Comparison of ENCODE assay signal across 22 cellular contexts in genomic region chr12:121511931-121512330, GRCh38.
"Had no signal": no experiment of that assay in that cellular context is flagged by ENCODE, and none has a peak within 500 bp of the region (broad histone marks: within the 10 kb centered on the region; RNA-seq: fewer than 3 reads in every experiment).

No MANE protein-coding gene starts in this region.

- H3K9me3 Mint-ChIP-seq: neural progenitor cell; stimulated activated naive B cell treated with anti-CD40 and anti-IgM and Interleukin-4, amounts not matched to agents 10 μg/mL and 1 μg/mL and 100 μg/mL, for 72 hours; stimulated activated naive CD8-positive, alpha-beta T cell treated with anti-CD3 and anti-CD28 coated beads, Interleukin-15, amount 100 ng/mL, for 72 hours; type B pancreatic cell had no signal

- H3K27ac Mint-ChIP-seq: type B pancreatic cell had no signal

- H3K4me3 Mint-ChIP-seq: naive thymus-derived CD4-positive, alpha-beta T cell; neural progenitor cell; stimulated activated naive B cell treated with anti-CD40 and anti-IgM and Interleukin-4, amounts not matched to agents 10 μg/mL and 1 μg/mL and 100 μg/mL, for 72 hours; stimulated activated naive CD8-positive, alpha-beta T cell treated with anti-CD3 and anti-CD28 coated beads, Interleukin-15, amount 100 ng/mL, for 72 hours; type B pancreatic cell had no signal

- DNase-seq: cortex of kidney; effector memory CD4-positive, alpha-beta T cell; foreskin fibroblast; kidney glomerular epithelial cell; naive thymus-derived CD4-positive, alpha-beta T cell; nucleus accumbens; sigmoid colon; stimulated activated CD4-positive, alpha-beta T cell treated with anti-CD3 and anti-CD28 coated beads, Interleukin-2, amount 100 ng/mL, for 24 hours; stimulated activated CD4-positive, alpha-beta T cell treated with anti-CD3 and anti-CD28 coated beads, Interleukin-4, amount 100 ng/mL, for 4 hours; stimulated activated naive B cell treated with anti-CD40 and anti-IgM and Interleukin-4, amounts not matched to agents 10 μg/mL and 1 μg/mL and 100 μg/mL, for 72 hours; stimulated activated naive CD8-positive, alpha-beta T cell treated with anti-CD3 and anti-CD28 coated beads, Interleukin-15, amount 100 ng/mL, for 72 hours; uterus had no signal

- H3K36me3 ChIP-seq: ovary, uterus had no signal

- H3K27ac ChIP-seq: hepatocyte, neural progenitor cell, right atrium auricular region, sigmoid colon, thoracic aorta, uterus had no signal

- ATAC-seq: esophagus mucosa; gastroesophageal sphincter; naive thymus-derived CD4-positive, alpha-beta T cell; stimulated activated naive B cell treated with anti-CD40 and anti-IgM and Interleukin-4, amounts not matched to agents 10 μg/mL and 1 μg/mL and 100 μg/mL, for 72 hours; stimulated activated naive CD8-positive, alpha-beta T cell treated with anti-CD3 and anti-CD28 coated beads, Interleukin-15, amount 100 ng/mL, for 72 hours had no signal

- H3K4me3 ChIP-seq: gastroesophageal sphincter, hepatocyte, neural progenitor cell, ovary, right atrium auricular region, sigmoid colon, skin epidermis, thoracic aorta, uterus had no signal

- H3K4me1 Mint-ChIP-seq: neural progenitor cell had no signal

- H3K27me3 ChIP-seq: dorsolateral prefrontal cortex, gastroesophageal sphincter, hepatocyte, neural progenitor cell, ovary, right atrium auricular region, sigmoid colon, uterus had no signal

- H3K27me3 Mint-ChIP-seq: naive thymus-derived CD4-positive, alpha-beta T cell; stimulated activated naive B cell treated with anti-CD40 and anti-IgM and Interleukin-4, amounts not matched to agents 10 μg/mL and 1 μg/mL and 100 μg/mL, for 72 hours; stimulated activated naive CD8-positive, alpha-beta T cell treated with anti-CD3 and anti-CD28 coated beads, Interleukin-15, amount 100 ng/mL, for 72 hours; type B pancreatic cell had no signal
